In genomic region chr3:195991243-195991642, GRCh38 we compare ENCODE assay signal across 8 cellular contexts.
DNase-seq lines count a peak whose midpoint lies in the region; ATAC-seq and TF ChIP-seq lines count a peak whose summit lies in the region.
"Not testable (repeated sequence)": the region's sequence is repeated elsewhere in the genome, so short reads cannot be mapped to it uniquely, and the experiment has no call there.

No MANE protein-coding gene starts in this region.

- H3K4me3 Mint-ChIP-seq in CD4-positive, CD25-positive, alpha-beta regulatory T cell, result peak overlapping the region; percentile 82 to 93 (median 89)
- H3K4me3 Mint-ChIP-seq in IgD-negative memory B cell (peak overlapping the region; percentile 81 to 94 (median 93)), glutamatergic neuron (ENCODE audit: unreplicated experiment) (peak overlapping the region; percentile 76), natural killer cell (peak overlapping the region; percentile 90)
- peak overlapping the region; percentile 76 for H3K4me3 Mint-ChIP-seq in T-helper 2 cell treated with Interferon-gamma antibody and Interleukin-4, amounts not matched to agents 5 μg/mL and 100 μg/mL, for 36 hours
- H3K4me3 Mint-ChIP-seq in activated naive CD8-positive, alpha-beta T cell treated with anti-CD3 and anti-CD28 coated beads for 36 hours, result peak overlapping the region; percentile 75
- H3K4me3 Mint-ChIP-seq in stimulated activated memory B cell treated with anti-CD40 and anti-IgM and Interleukin-4, amounts not matched to agents 10 μg/mL and 1 μg/mL and 100 μg/mL, for 72 hours, result peak overlapping the region; percentile 71

- not testable (repeated sequence) for H3K27me3 ChIP-seq in CD4-positive, CD25-positive, alpha-beta regulatory T cell (ENCODE audit: control insufficient read depth, insufficient read depth, low read length)

- H3K36me3 Mint-ChIP-seq in CD4-positive, CD25-positive, alpha-beta regulatory T cell; IgD-negative memory B cell; T-helper 2 cell treated with Interferon-gamma antibody and Interleukin-4, amounts not matched to agents 5 μg/mL and 100 μg/mL, for 36 hours (ENCODE audit: low read depth); activated naive CD8-positive, alpha-beta T cell treated with anti-CD3 and anti-CD28 coated beads for 36 hours; glutamatergic neuron (ENCODE audit: unreplicated experiment); natural killer cell; stimulated activated memory B cell treated with anti-CD40 and anti-IgM and Interleukin-4, amounts not matched to agents 10 μg/mL and 1 μg/mL and 100 μg/mL, for 72 hours: not testable (repeated sequence)

- H3K27me3 Mint-ChIP-seq in CD4-positive, CD25-positive, alpha-beta regulatory T cell; IgD-negative memory B cell; T-helper 2 cell treated with Interferon-gamma antibody and Interleukin-4, amounts not matched to agents 5 μg/mL and 100 μg/mL, for 36 hours (ENCODE audit: low read depth); activated naive CD8-positive, alpha-beta T cell treated with anti-CD3 and anti-CD28 coated beads for 36 hours; glutamatergic neuron (ENCODE audit: unreplicated experiment); natural killer cell (ENCODE audit: low read depth in 2 of 2); stimulated activated memory B cell treated with anti-CD40 and anti-IgM and Interleukin-4, amounts not matched to agents 10 μg/mL and 1 μg/mL and 100 μg/mL, for 72 hours: not testable (repeated sequence)

- not testable (repeated sequence) for H3K9me3 Mint-ChIP-seq in CD4-positive, CD25-positive, alpha-beta regulatory T cell; IgD-negative memory B cell; T-helper 2 cell treated with Interferon-gamma antibody and Interleukin-4, amounts not matched to agents 5 μg/mL and 100 μg/mL, for 36 hours; activated naive CD8-positive, alpha-beta T cell treated with anti-CD3 and anti-CD28 coated beads for 36 hours; glutamatergic neuron (ENCODE audit: unreplicated experiment); natural killer cell; stimulated activated memory B cell treated with anti-CD40 and anti-IgM and Interleukin-4, amounts not matched to agents 10 μg/mL and 1 μg/mL and 100 μg/mL, for 72 hours

- H3K4me1 Mint-ChIP-seq in CD4-positive, CD25-positive, alpha-beta regulatory T cell, result peaks cover 0 to 18% (median 4%) of the 10 kb centered on the region in 4 donors
- H3K4me1 Mint-ChIP-seq in IgD-negative memory B cell; T-helper 2 cell treated with Interferon-gamma antibody and Interleukin-4, amounts not matched to agents 5 μg/mL and 100 μg/mL, for 36 hours (ENCODE audit: low read depth); activated naive CD8-positive, alpha-beta T cell treated with anti-CD3 and anti-CD28 coated beads for 36 hours; glutamatergic neuron (ENCODE audit: low read depth, unreplicated experiment); natural killer cell; stimulated activated memory B cell treated with anti-CD40 and anti-IgM and Interleukin-4, amounts not matched to agents 10 μg/mL and 1 μg/mL and 100 μg/mL, for 72 hours: not testable (repeated sequence)

- H3K9me3 ChIP-seq in CD4-positive, CD25-positive, alpha-beta regulatory T cell (ENCODE audit: control insufficient read depth in 2 of 2, low read length in 2 of 2), result not testable (repeated sequence)

- peak overlapping the region in 2 of 3 donors; percentile 69 to 82 for H3K27ac Mint-ChIP-seq in CD4-positive, CD25-positive, alpha-beta regulatory T cell
- H3K27ac Mint-ChIP-seq in IgD-negative memory B cell (peak overlapping the region in 2 of 3 donors; percentile 84 to 89), natural killer cell (peak overlapping the region; percentile 75 to 77)
- H3K27ac Mint-ChIP-seq in T-helper 2 cell treated with Interferon-gamma antibody and Interleukin-4, amounts not matched to agents 5 μg/mL and 100 μg/mL, for 36 hours, result peak overlapping the region; percentile 73
- not testable (repeated sequence) for H3K27ac Mint-ChIP-seq in activated naive CD8-positive, alpha-beta T cell treated with anti-CD3 and anti-CD28 coated beads for 36 hours; glutamatergic neuron (ENCODE audit: unreplicated experiment)
- H3K27ac Mint-ChIP-seq in stimulated activated memory B cell treated with anti-CD40 and anti-IgM and Interleukin-4, amounts not matched to agents 10 μg/mL and 1 μg/mL and 100 μg/mL, for 72 hours, result peak overlapping the region; percentile 67

- not testable (repeated sequence) for TF ChIP-seq CTCF in glutamatergic neuron (IDR thresholded peaks at IDR 0.05; ENCODE audit: partially characterized antibody, unreplicated experiment); natural killer cell (IDR thresholded peaks at IDR 0.05)

- H3K4me3 ChIP-seq in CD4-positive, CD25-positive, alpha-beta regulatory T cell (ENCODE audit: low read depth, low read length), result not testable (repeated sequence)

- DNase-seq in CD4-positive, CD25-positive, alpha-beta regulatory T cell; activated naive CD8-positive, alpha-beta T cell treated with anti-CD3 and anti-CD28 coated beads for 36 hours; glutamatergic neuron; natural killer cell: not testable (repeated sequence)
- DNase-seq in T-helper 2 cell treated with Interferon-gamma antibody and Interleukin-4, amounts not matched to agents 5 μg/mL and 100 μg/mL, for 36 hours (ENCODE audit: low spot score), result peak; percentile 5
- peak; percentile 44 for DNase-seq in activated CD8-positive, alpha-beta memory T cell treated with anti-CD3 and anti-CD28 coated beads, Interleukin-2, amount 50 U/mL, for 48 hours

- H3K27ac ChIP-seq in CD4-positive, CD25-positive, alpha-beta regulatory T cell (ENCODE audit: insufficient read depth, low read length, poor library complexity, severe bottlenecking), result not testable (repeated sequence)

- intact Hi-C loops in natural killer cell (cut with micrococcal nuclease), result not testable (repeated sequence)

- H3K4me1 ChIP-seq in CD4-positive, CD25-positive, alpha-beta regulatory T cell (ENCODE audit: control insufficient read depth, insufficient read depth, low read length, poor library complexity, severe bottlenecking), result not testable (repeated sequence)

- not testable (repeated sequence) for ATAC-seq in CD4-positive, CD25-positive, alpha-beta regulatory T cell (ENCODE audit: low read depth in 2 of 2); natural killer cell; stimulated activated memory B cell treated with anti-CD40 and anti-IgM and Interleukin-4, amounts not matched to agents 10 μg/mL and 1 μg/mL and 100 μg/mL, for 72 hours

- not testable (repeated sequence) for H3K36me3 ChIP-seq in CD4-positive, CD25-positive, alpha-beta regulatory T cell (ENCODE audit: control insufficient read depth, insufficient read depth, low read length)
